ENCODE assay signal across 10 cellular contexts in genomic region chr7:75989726-75990388, GRCh38.
A peak's percentile ranks its signal among the peaks of the same experiment; 100 is the strongest.
DNase-seq lines count a peak whose midpoint lies in the region; ATAC-seq and TF ChIP-seq lines count a peak whose summit lies in the region.
"Had no signal": no experiment of that assay in that cellular context is flagged by ENCODE, and none has a peak within 500 bp of the region (broad histone marks: within the 10 kb centered on the region; RNA-seq: fewer than 3 reads in every experiment).

No MANE protein-coding gene starts in this region.

- peak overlapping the region; percentile 35 for H3K27ac Mint-ChIP-seq in T-helper 1 cell treated with Interleukin-12 subunit alpha and Interleukin-12 subunit beta and Interleukin-4 antibody, amounts not matched to agents 30 μg/mL and 1 μg/mL, for 36 hours
- H3K27ac Mint-ChIP-seq in central memory CD8-positive, alpha-beta T cell (ENCODE audit: low read depth): peak overlapping the region; percentile 54

- DNase-seq in T-helper 1 cell: no peak
- no peak for DNase-seq in central memory CD8-positive, alpha-beta T cell (ENCODE audit: low spot score in 2 of 2)
- DNase-seq in tibial artery: peak; percentile 62 to 90
- DNase-seq in NCI-H1930 (lab: John Stamatoyannopoulos, UW): no peak
- no peak for DNase-seq in HCEC 1CT
- DNase-seq: kidney glomerular epithelial cell had no signal

- H3K4me1 Mint-ChIP-seq in T-helper 1 cell treated with Interleukin-12 subunit alpha and Interleukin-12 subunit beta and Interleukin-4 antibody, amounts not matched to agents 30 μg/mL and 1 μg/mL, for 36 hours (ENCODE audit: low read depth): peaks cover 16% of the 10 kb centered on the region
- H3K4me1 Mint-ChIP-seq in central memory CD8-positive, alpha-beta T cell: peaks cover 28% of the 10 kb centered on the region

- no peaks in the 10 kb centered on the region for H3K9me3 Mint-ChIP-seq in T-helper 1 cell treated with Interleukin-12 subunit alpha and Interleukin-12 subunit beta and Interleukin-4 antibody, amounts not matched to agents 30 μg/mL and 1 μg/mL, for 36 hours
- no peaks in the 10 kb centered on the region for H3K9me3 Mint-ChIP-seq in central memory CD8-positive, alpha-beta T cell

- H3K9ac ChIP-seq in muscle layer of colon (ENCODE audit: low read length): peak overlapping the region; percentile 27

- intact Hi-C loops in tibial artery (cut with DNase I; ENCODE audit: low total_unique reads): no loop called here

- H3K9me3 ChIP-seq in muscle layer of colon (ENCODE audit: low read length): no peaks in the 10 kb centered on the region
- H3K9me3 ChIP-seq in tibial artery: no peaks in the 10 kb centered on the region

- H3K27me3 Mint-ChIP-seq in T-helper 1 cell treated with Interleukin-12 subunit alpha and Interleukin-12 subunit beta and Interleukin-4 antibody, amounts not matched to agents 30 μg/mL and 1 μg/mL, for 36 hours (ENCODE audit: low read depth): no peaks in the 10 kb centered on the region
- no peaks in the 10 kb centered on the region for H3K27me3 Mint-ChIP-seq in central memory CD8-positive, alpha-beta T cell

- H3K4me3 Mint-ChIP-seq in T-helper 1 cell treated with Interleukin-12 subunit alpha and Interleukin-12 subunit beta and Interleukin-4 antibody, amounts not matched to agents 30 μg/mL and 1 μg/mL, for 36 hours: no peak overlapping the region
- H3K4me3 Mint-ChIP-seq in central memory CD8-positive, alpha-beta T cell: no peak overlapping the region

- H3K4me1 ChIP-seq in muscle layer of colon (ENCODE audit: insufficient read depth, low read length): peaks cover 18% of the 10 kb centered on the region
- H3K4me1 ChIP-seq in tibial artery: peaks cover 4 to 45% (median 30%) of the 10 kb centered on the region in 4 donors

- no peak for ATAC-seq in central memory CD8-positive, alpha-beta T cell (replicated peaks; ENCODE audit: extremely low read depth, poor library complexity, severe bottlenecking)
- ATAC-seq in HG02884 (IDR thresholded peaks at IDR 0.05; ENCODE audit: unreplicated experiment): no peak
- ATAC-seq: activated CD4-positive, CD25-positive, alpha-beta regulatory T cell treated with anti-CD3 and anti-CD28 coated beads, Interleukin-2, amount 50 U/mL, for 24 hours had no signal

- H3K36me3 Mint-ChIP-seq in T-helper 1 cell treated with Interleukin-12 subunit alpha and Interleukin-12 subunit beta and Interleukin-4 antibody, amounts not matched to agents 30 μg/mL and 1 μg/mL, for 36 hours (ENCODE audit: low read depth): peaks cover 5% of the 10 kb centered on the region
- peaks cover 13% of the 10 kb centered on the region for H3K36me3 Mint-ChIP-seq in central memory CD8-positive, alpha-beta T cell (ENCODE audit: insufficient read depth)

- H3K36me3 ChIP-seq in muscle layer of colon (ENCODE audit: insufficient read depth, low read length) (peaks cover 13% of the 10 kb centered on the region), tibial artery (peaks cover 30 to 47% (median 42%) of the 10 kb centered on the region in 3 donors)

- TF ChIP-seq CTCF in tibial artery (IDR thresholded peaks at IDR 0.05): no peak

- peak overlapping the region; percentile 58 for H3K27ac ChIP-seq in muscle layer of colon (ENCODE audit: low read depth, low read length)
- H3K27ac ChIP-seq in tibial artery: peak overlapping the region; percentile 72 to 99

- H3K4me3 ChIP-seq in muscle layer of colon (ENCODE audit: low read depth in 1 of 2, low read length in 2 of 2) (peak overlapping the region in 1 of 2 donors; percentile 23), tibial artery (peak overlapping the region; percentile 21 to 35)

- H3K27me3 ChIP-seq in muscle layer of colon (ENCODE audit: control insufficient read depth in 1 of 2, insufficient read depth in 2 of 2, low read length in 2 of 2) (no peaks in the 10 kb centered on the region), tibial artery (no peaks in the 10 kb centered on the region)

Comparison
In these comparisons a context has a peak if more than half of its experiments do, and no peak if none do; other contexts are left out.
1. DNase-seq: peak in tibial artery (2 of 2); none in T-helper 1 cell (0 of 5), central memory CD8-positive, alpha-beta T cell (0 of 2), NCI-H1930 (0 of 2) and HCEC 1CT (single experiment).